ENCODE assay signal across 18 cellular contexts in the genomic region with DNA sequence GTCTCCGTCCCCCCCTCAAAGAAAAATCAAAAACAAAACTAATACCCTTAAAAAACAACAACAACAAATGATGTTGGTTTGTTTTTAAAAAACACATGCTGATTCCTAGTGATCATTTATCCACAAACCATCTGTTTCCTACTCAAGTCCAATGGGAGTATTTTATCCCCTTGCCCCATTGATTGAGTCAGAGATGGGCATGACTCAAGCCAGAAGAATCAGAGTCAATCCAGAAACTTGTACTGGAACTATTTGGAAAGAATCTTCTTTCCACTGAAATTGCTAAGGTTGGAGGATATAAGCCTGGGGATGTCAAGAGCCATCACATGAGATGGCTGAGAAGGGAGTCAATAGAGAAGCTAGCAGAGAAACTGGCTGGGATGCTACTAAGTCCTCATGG.
"Had no signal": no experiment of that assay in that cellular context is flagged by ENCODE, and none has a peak within 500 bp of the region (broad histone marks: within the 10 kb centered on the region; RNA-seq: fewer than 3 reads in every experiment).

No MANE protein-coding gene starts in this region.

- DNase-seq: activated B cell treated with CpG ODN at 0.5 μM for 24 hours; activated CD4-positive, alpha-beta T cell treated with anti-CD3 and anti-CD28 coated beads for 4 hours; activated CD8-positive, alpha-beta T cell treated with anti-CD3 and anti-CD28 coated beads, Interleukin-2, amount 10 ng/mL, durations not matched to agents 7 days and 5 days; activated naive CD4-positive, alpha-beta T cell treated with anti-CD3 and anti-CD28 coated beads for 36 hours; activated T-cell treated with anti-CD3 and anti-CD28 coated beads, Interleukin-2, amount 50 U/mL, for 24 hours; anterior cingulate cortex; brain microvascular endothelial cell; colonic mucosa; heart right ventricle; kidney glomerular epithelial cell; left ventricle myocardium inferior; mammary epithelial cell; naive B cell; stimulated activated CD4-positive, alpha-beta T cell treated with anti-CD3 and anti-CD28 coated beads, Interleukin-2, amount 100 ng/mL, for 24 hours; stimulated activated naive CD4-positive, alpha-beta T cell treated with Interleukin-2 at 50 U/mL for 16 hours; substantia nigra; tibial artery had no signal

- H2AFZ ChIP-seq: neural progenitor cell had no signal

- H3K27ac ChIP-seq: brain microvascular endothelial cell, colonic mucosa, heart right ventricle, left ventricle myocardium inferior, neural progenitor cell, tibial artery had no signal

- H3K4me3 ChIP-seq: colonic mucosa, heart right ventricle, left ventricle myocardium inferior, neural progenitor cell, tibial artery had no signal

- H3K4me2 ChIP-seq: neural progenitor cell had no signal

- H3K36me3 ChIP-seq: brain microvascular endothelial cell, colonic mucosa, heart right ventricle, left ventricle myocardium inferior, neural progenitor cell, tibial artery had no signal

- H3K9ac ChIP-seq: neural progenitor cell had no signal

- H3K4me1 ChIP-seq: colonic mucosa, heart right ventricle, left ventricle myocardium inferior, tibial artery had no signal

- H3K9me3 ChIP-seq: colonic mucosa, left ventricle myocardium inferior, tibial artery had no signal

- ATAC-seq: activated CD8-positive, alpha-beta T cell treated with anti-CD3 and anti-CD28 coated beads, Interleukin-2, amount 10 ng/mL, durations not matched to agents 7 days and 5 days; heart right ventricle had no signal

- H3K27me3 ChIP-seq: brain microvascular endothelial cell, colonic mucosa, heart right ventricle, tibial artery had no signal
